23 cellular contexts compared by ENCODE assay signal in genomic region chr2:217494572-217494971, GRCh38.
"Had no signal": no experiment of that assay in that cellular context is flagged by ENCODE, and none has a peak within 500 bp of the region (broad histone marks: within the 10 kb centered on the region; RNA-seq: fewer than 3 reads in every experiment).

No MANE protein-coding gene starts in this region.

- H3K36me3 ChIP-seq: breast epithelium, esophagus squamous epithelium, heart right ventricle, left lung, lower lobe of right lung, transverse colon, WERI-Rb-1 had no signal

- H3K27me3 ChIP-seq: breast epithelium, esophagus squamous epithelium, heart right ventricle, left lung, testis, transverse colon had no signal

- H3K4me3 ChIP-seq: breast epithelium, esophagus squamous epithelium, heart right ventricle, left lung, lower lobe of right lung, skin epidermis, testis, transverse colon had no signal

- DNase-seq: activated CD4-positive, alpha-beta memory T cell treated with anti-CD3 and anti-CD28 coated beads, Interleukin-2, amount 10 ng/mL, durations not matched to agents 7 days and 5 days; activated CD4-positive, alpha-beta T cell treated with anti-CD3 and anti-CD28 coated beads, Interleukin-2, amount 10 ng/mL, durations not matched to agents 7 days and 5 days; activated naive CD4-positive, alpha-beta T cell; activated T-cell treated with anti-CD3 and anti-CD28 coated beads, Interleukin-2, amount 50 U/mL, for 72 hours; central memory CD4-positive, alpha-beta T cell; dermis blood vessel endothelial cell; effector CD4-positive, alpha-beta T cell; esophagus squamous epithelium; foreskin melanocyte; heart right ventricle; left lung; lower lobe of right lung; mesenchymal stem cell; right cardiac atrium; stimulated activated CD4-positive, alpha-beta T cell treated with anti-CD3 and anti-CD28 coated beads, Interleukin-12 subunit alpha, Interleukin-12 subunit beta, amount 100 ng/mL, for 4 hours; stimulated activated CD4-positive, alpha-beta T cell treated with anti-CD3 and anti-CD28 coated beads, Interleukin-4, amount 100 ng/mL, for 1 hour; stimulated activated naive CD8-positive, alpha-beta T cell treated with anti-CD3 and anti-CD28 coated beads, Interleukin-15, Interleukin-2, amounts not matched to agents 100 U/mL and 50 U/mL, for 24 hours; testis; transverse colon; WERI-Rb-1 had no signal

- H3K27ac ChIP-seq: breast epithelium, epithelial cell of prostate, esophagus squamous epithelium, heart right ventricle, left lung, lower lobe of right lung, skin epidermis, testis, transverse colon, WERI-Rb-1 had no signal

- H3K4me1 ChIP-seq: breast epithelium, esophagus squamous epithelium, heart right ventricle, left lung, lower lobe of right lung, testis, transverse colon had no signal

- H3K9me3 ChIP-seq: breast epithelium, esophagus squamous epithelium, left lung, lower lobe of right lung, testis, transverse colon had no signal
